27 cellular contexts compared by ENCODE assay signal in the genomic region with DNA sequence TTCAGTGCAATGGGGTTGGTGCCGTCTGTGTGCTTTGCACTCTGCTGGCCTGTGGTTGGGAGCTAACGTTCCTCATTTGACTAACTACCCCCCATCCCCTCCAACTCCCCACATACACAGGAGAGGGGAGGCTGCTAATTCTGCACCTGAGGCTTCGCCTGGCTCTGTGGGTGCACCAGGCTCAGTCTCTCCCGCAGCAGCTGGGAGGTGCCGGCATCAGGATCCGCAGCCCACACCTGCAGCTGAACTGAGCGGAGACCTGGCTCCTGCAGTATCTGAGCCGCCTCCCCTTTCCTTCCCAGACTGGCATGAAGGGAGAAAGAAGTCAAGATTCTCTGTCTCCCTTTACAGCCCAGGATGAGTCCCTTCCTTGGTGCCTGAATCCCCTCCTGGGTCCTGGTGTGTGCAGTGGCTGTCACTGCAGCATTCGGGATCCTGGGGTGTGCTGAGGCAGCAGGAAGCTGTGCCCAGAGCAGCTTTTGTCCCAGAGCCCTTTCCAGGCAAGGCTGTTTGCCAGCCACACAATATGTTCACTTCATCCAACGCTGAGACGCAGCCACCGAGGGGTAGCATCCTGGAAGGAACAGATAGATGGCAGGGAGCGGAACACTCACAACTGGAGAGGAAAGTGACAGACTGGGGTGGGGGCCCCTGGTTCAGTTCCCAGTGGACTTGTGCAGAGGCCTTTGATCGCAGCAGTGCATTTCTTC.
"Had no signal": no experiment of that assay in that cellular context is flagged by ENCODE, and none has a peak within 500 bp of the region (broad histone marks: within the 10 kb centered on the region; RNA-seq: fewer than 3 reads in every experiment).

No MANE protein-coding gene starts in this region.

- H3K4me1 Mint-ChIP-seq: activated T-helper 17 cell treated with anti-CD3 and anti-CD28 coated beads, Interleukin-2, amount 50 U/mL, for 72 hours; endodermal cell; stimulated activated naive B cell treated with anti-CD40 and anti-IgM and Interleukin-4, amounts not matched to agents 10 μg/mL and 1 μg/mL and 100 μg/mL, for 72 hours had no signal

- H3K4me3 Mint-ChIP-seq: activated CD8-positive, alpha-beta T cell treated with anti-CD3 and anti-CD28 coated beads for 36 hours; activated T-cell treated with anti-CD3 and anti-CD28 coated beads, Interleukin-2, amount 50 U/mL, for 4 hours; activated T-helper 17 cell treated with anti-CD3 and anti-CD28 coated beads, Interleukin-2, amount 50 U/mL, for 72 hours; dendritic cell treated with granulocyte-macrophage colony-stimulating factor and Interleukin-4, amounts not matched to agents 40 ng/mL and 50 ng/mL, for 4 days; endodermal cell; natural killer cell treated with Interleukin-12 subunit alpha and Interleukin-12 subunit beta and Interleukin-15 and Interleukin-18, amount 100 ng/mL, for 72 hours; stimulated activated naive B cell treated with anti-CD40 and anti-IgM and Interleukin-4, amounts not matched to agents 10 μg/mL and 1 μg/mL and 100 μg/mL, for 72 hours; T-helper 2 cell treated with Interferon-gamma antibody and Interleukin-4, amounts not matched to agents 5 μg/mL and 100 μg/mL, for 36 hours had no signal

- H3K27ac Mint-ChIP-seq: activated CD8-positive, alpha-beta T cell treated with anti-CD3 and anti-CD28 coated beads for 36 hours; activated T-helper 17 cell treated with anti-CD3 and anti-CD28 coated beads, Interleukin-2, amount 50 U/mL, for 72 hours; dendritic cell treated with granulocyte-macrophage colony-stimulating factor and Interleukin-4, amounts not matched to agents 40 ng/mL and 50 ng/mL, for 4 days; endodermal cell; natural killer cell treated with Interleukin-12 subunit alpha and Interleukin-12 subunit beta and Interleukin-15 and Interleukin-18, amount 100 ng/mL, for 72 hours; progenitor cell of endocrine pancreas; stimulated activated naive B cell treated with anti-CD40 and anti-IgM and Interleukin-4, amounts not matched to agents 10 μg/mL and 1 μg/mL and 100 μg/mL, for 72 hours; T-helper 2 cell treated with Interferon-gamma antibody and Interleukin-4, amounts not matched to agents 5 μg/mL and 100 μg/mL, for 36 hours had no signal

- DNase-seq: activated CD4-positive, alpha-beta T cell treated with anti-CD3 and anti-CD28 coated beads for 1 hour; activated CD4-positive, alpha-beta T cell treated with anti-CD3 and anti-CD28 coated beads, Interleukin-2, amount 50 U/mL, for 1 hour; activated CD8-positive, alpha-beta T cell treated with anti-CD3 and anti-CD28 coated beads for 36 hours; activated gamma-delta T cell treated with Interleukin-2 at 50 U/mL for 16 hours; activated naive CD4-positive, alpha-beta T cell treated with anti-CD3 and anti-CD28 coated beads, Interleukin-2, amount 50 U/mL, for 16 hours; activated T-cell treated with anti-CD3 and anti-CD28 coated beads, Interleukin-2, amount 50 U/mL, for 4 hours; amniotic stem cell; central memory CD4-positive, alpha-beta T cell; endodermal cell; foreskin keratinocyte; left lung; mucosa of descending colon; retina; small intestine; stimulated activated CD4-positive, alpha-beta T cell treated with anti-CD3 and anti-CD28 coated beads, Interleukin-1b, Interleukin-23, amount 100 ng/mL, for 48 hours; stimulated activated CD4-positive, alpha-beta T cell treated with anti-CD3 and anti-CD28 coated beads, Interleukin-4, amount 100 ng/mL, for 4 hours; stimulated activated CD8-positive, alpha-beta memory T cell treated with anti-CD3 and anti-CD28 coated beads, Interleukin-4, amount 100 ng/mL, for 48 hours; stimulated activated naive B cell treated with anti-CD40 and anti-IgM and Interleukin-4, amounts not matched to agents 10 μg/mL and 1 μg/mL and 100 μg/mL, for 72 hours; stomach; T-helper 1 cell; tibial artery had no signal

- H3K27me3 Mint-ChIP-seq: activated CD8-positive, alpha-beta T cell treated with anti-CD3 and anti-CD28 coated beads for 36 hours; activated T-helper 17 cell treated with anti-CD3 and anti-CD28 coated beads, Interleukin-2, amount 50 U/mL, for 72 hours; dendritic cell treated with granulocyte-macrophage colony-stimulating factor and Interleukin-4, amounts not matched to agents 40 ng/mL and 50 ng/mL, for 4 days; natural killer cell treated with Interleukin-12 subunit alpha and Interleukin-12 subunit beta and Interleukin-15 and Interleukin-18, amount 100 ng/mL, for 72 hours; stimulated activated naive B cell treated with anti-CD40 and anti-IgM and Interleukin-4, amounts not matched to agents 10 μg/mL and 1 μg/mL and 100 μg/mL, for 72 hours had no signal

- H3K9me3 Mint-ChIP-seq: activated CD8-positive, alpha-beta T cell treated with anti-CD3 and anti-CD28 coated beads for 36 hours; activated T-cell treated with anti-CD3 and anti-CD28 coated beads, Interleukin-2, amount 50 U/mL, for 4 hours; activated T-helper 17 cell treated with anti-CD3 and anti-CD28 coated beads, Interleukin-2, amount 50 U/mL, for 72 hours; dendritic cell treated with granulocyte-macrophage colony-stimulating factor and Interleukin-4, amounts not matched to agents 40 ng/mL and 50 ng/mL, for 4 days; endodermal cell; natural killer cell treated with Interleukin-12 subunit alpha and Interleukin-12 subunit beta and Interleukin-15 and Interleukin-18, amount 100 ng/mL, for 72 hours; stimulated activated naive B cell treated with anti-CD40 and anti-IgM and Interleukin-4, amounts not matched to agents 10 μg/mL and 1 μg/mL and 100 μg/mL, for 72 hours; T-helper 2 cell treated with Interferon-gamma antibody and Interleukin-4, amounts not matched to agents 5 μg/mL and 100 μg/mL, for 36 hours had no signal

- H3K36me3 Mint-ChIP-seq: natural killer cell treated with Interleukin-12 subunit alpha and Interleukin-12 subunit beta and Interleukin-15 and Interleukin-18, amount 100 ng/mL, for 72 hours; stimulated activated naive B cell treated with anti-CD40 and anti-IgM and Interleukin-4, amounts not matched to agents 10 μg/mL and 1 μg/mL and 100 μg/mL, for 72 hours had no signal

- ATAC-seq: activated CD8-positive, alpha-beta T cell treated with anti-CD3 and anti-CD28 coated beads for 36 hours; activated T-cell treated with anti-CD3 and anti-CD28 coated beads, Interleukin-2, amount 50 U/mL, for 4 hours; activated T-helper 17 cell treated with anti-CD3 and anti-CD28 coated beads, Interleukin-2, amount 50 U/mL, for 72 hours; foreskin keratinocyte; left lung; mucosa of descending colon; natural killer cell treated with Interleukin-12 subunit alpha and Interleukin-12 subunit beta and Interleukin-15 and Interleukin-18, amount 100 ng/mL, for 72 hours; sciatic nerve; stimulated activated naive B cell treated with anti-CD40 and anti-IgM and Interleukin-4, amounts not matched to agents 10 μg/mL and 1 μg/mL and 100 μg/mL, for 72 hours had no signal
